Comparison of ENCODE assay signal across 8 cellular contexts in genomic region chr9:137459601-137460362, GRCh38. TPM values are rescaled to one million over a fixed set of nuclear protein-coding genes. Genes with fewer than 3 reads are reported as not detected.
DNase-seq lines count a peak whose midpoint lies in the region; ATAC-seq and TF ChIP-seq lines count a peak whose summit lies in the region.

No MANE protein-coding gene starts in this region.

- H3K36me3 Mint-ChIP-seq in activated B cell treated with CpG ODN at 0.5 μM for 24 hours (ENCODE audit: low read depth) (peaks cover 7% of the 10 kb centered on the region), glutamatergic neuron (ENCODE audit: unreplicated experiment) (no peaks in the 10 kb centered on the region)

- H3K9me3 Mint-ChIP-seq in activated B cell treated with CpG ODN at 0.5 μM for 24 hours: no peaks in the 10 kb centered on the region
- H3K9me3 Mint-ChIP-seq in glutamatergic neuron (ENCODE audit: unreplicated experiment): peaks cover 1% of the 10 kb centered on the region

- peak overlapping the region; percentile 46 for H3K27ac Mint-ChIP-seq in activated B cell treated with CpG ODN at 0.5 μM for 24 hours
- H3K27ac Mint-ChIP-seq in glutamatergic neuron (ENCODE audit: unreplicated experiment): no peak overlapping the region

- DNase-seq in GM12865 (ENCODE audit: low read depth) (no peak), activated B cell treated with CpG ODN at 0.5 μM for 24 hours (peak; percentile 17), glutamatergic neuron (peak; percentile 21), gastrocnemius medialis (peak in 1 of 2 donors; percentile 13), amygdala (lab: John Stamatoyannopoulos, UW) (no peak), GM19240 (ENCODE audit: insufficient read length, low spot score) (no peak), NCI-H1417 treated with DMSO at 0.1 percent for 48 hours (lab: John Stamatoyannopoulos, UW) (no peak)

- H3K27me3 Mint-ChIP-seq in activated B cell treated with CpG ODN at 0.5 μM for 24 hours: no peaks in the 10 kb centered on the region
- no peaks in the 10 kb centered on the region for H3K27me3 Mint-ChIP-seq in glutamatergic neuron (ENCODE audit: unreplicated experiment)

- ATAC-seq in activated B cell treated with CpG ODN at 0.5 μM for 24 hours (ENCODE audit: low read depth): no peak
- peak in 1 of 2 donors; percentile 23 for ATAC-seq in gastrocnemius medialis
- no peak for ATAC-seq in GM21723 (IDR thresholded peaks at IDR 0.05; ENCODE audit: unreplicated experiment)

- no peaks in the 10 kb centered on the region for H3K27me3 ChIP-seq in gastrocnemius medialis

- CTCF ChIA-PET in activated B cell treated with CpG ODN at 0.5 μM for 24 hours (lab: Charles Lee): interaction anchor here (1.0 kb wide), 1 partner anchor 75 kb away, joined by 3 read pairs; no protein-coding TSS in a partner anchor

- in situ Hi-C loops in gastrocnemius medialis (cut with MboI; ENCODE audit: low sequenced_read_pairs in 4 of 4): no loop called here

- TF ChIP-seq POLR2A in gastrocnemius medialis (IDR thresholded peaks at IDR 0.05): no peak

- POLR2A ChIA-PET in activated B cell treated with CpG ODN at 0.5 μM for 24 hours (lab: Charles Lee): interaction anchor here (1.0 to 1.3 kb wide), 2 partner anchors 13 to 37 kb away, joined by 4 to 9 read pairs; partner anchors contain the start of genes EXD3 and NOXA1

- TF ChIP-seq CTCF in GM12865 (IDR thresholded peaks at IDR 0.05; ENCODE audit: insufficient read depth, low read depth, low read length, missing control alignments): no peak
- TF ChIP-seq CTCF in activated B cell treated with CpG ODN at 0.5 μM for 24 hours (IDR thresholded peaks at IDR 0.05): no peak
- no peak for TF ChIP-seq CTCF in glutamatergic neuron (IDR thresholded peaks at IDR 0.05; ENCODE audit: partially characterized antibody, unreplicated experiment)
- TF ChIP-seq CTCF in gastrocnemius medialis (IDR thresholded peaks at IDR 0.05 in 4 of 5, conservative IDR thresholded peaks at IDR 0.05 in 1 of 5): no peak

- H3K4me1 ChIP-seq in gastrocnemius medialis: peaks cover 10 to 11% of the 10 kb centered on the region in 2 donors

- intact Hi-C loops in activated B cell treated with CpG ODN at 0.5 μM for 24 hours (cut with micrococcal nuclease): loop anchor here (2.0 kb wide), 2 partner anchors 145 to 669 kb away; partner anchors contain the start of genes ARRDC1 and TMEM141
- intact Hi-C loops in gastrocnemius medialis (cut with DNase I; ENCODE audit: low total_unique reads): loop anchor here (1.0 kb wide), 1 partner anchor 36 kb away; the partner anchor contains the start of genes EXD3 and NOXA1

- peak overlapping the region; percentile 73 for H3K4me3 Mint-ChIP-seq in activated B cell treated with CpG ODN at 0.5 μM for 24 hours
- peak overlapping the region; percentile 49 for H3K4me3 Mint-ChIP-seq in glutamatergic neuron (ENCODE audit: unreplicated experiment)

- H3K27ac ChIP-seq in gastrocnemius medialis: peak overlapping the region; percentile 30 to 72 (median 66)

- H3K4me3 ChIP-seq in GM12865 (ENCODE audit: low read depth, low read length): peak overlapping the region; percentile 49
- peak overlapping the region; percentile 40 to 61 (median 50) for H3K4me3 ChIP-seq in gastrocnemius medialis

- peaks cover 19% of the 10 kb centered on the region for H3K4me1 Mint-ChIP-seq in activated B cell treated with CpG ODN at 0.5 μM for 24 hours
- H3K4me1 Mint-ChIP-seq in glutamatergic neuron (ENCODE audit: low read depth, unreplicated experiment): peaks cover 4% of the 10 kb centered on the region

- H3K36me3 ChIP-seq in gastrocnemius medialis: peaks cover 0 to 17% of the 10 kb centered on the region in 2 donors

- no peaks in the 10 kb centered on the region for H3K9me3 ChIP-seq in gastrocnemius medialis

RNA-seq across cellular contexts. Expression of gene NSMF, which starts 0.6 kb away (rescaled TPM):
- total RNA-seq in activated B cell treated with CpG ODN at 0.5 μM for 24 hours (22.5 and 24.7 TPM in 2 replicates), glutamatergic neuron (ENCODE audit: unreplicated experiment) (131 TPM), gastrocnemius medialis (1 to 10 TPM; 4.4 to 8.4 (median 7.1) TPM)

RNA-seq across cellular contexts. Expression of gene ENTPD8, which starts 18.6 kb away (rescaled TPM):
- total RNA-seq in activated B cell treated with CpG ODN at 0.5 μM for 24 hours: not detected in 2 replicates
- 1.0 TPM for total RNA-seq in glutamatergic neuron (ENCODE audit: unreplicated experiment)
- under 1 TPM in 1 of 4 donors, not detected in 3; 0.23 TPM for total RNA-seq in gastrocnemius medialis

RNA-seq across cellular contexts. Expression of gene NOXA1, which starts 36.6 kb away (rescaled TPM):
- total RNA-seq in activated B cell treated with CpG ODN at 0.5 μM for 24 hours: 2.6 and 3.9 TPM in 2 replicates
- 2.6 TPM for total RNA-seq in glutamatergic neuron (ENCODE audit: unreplicated experiment)
- total RNA-seq in gastrocnemius medialis: 1 to 10 TPM in 3 of 4 donors, under 1 TPM in 1; 0.41 to 2.5 (median 1.8) TPM

RNA-seq across cellular contexts. Expression of gene EXD3, which starts 36.8 kb away (rescaled TPM):
- total RNA-seq in activated B cell treated with CpG ODN at 0.5 μM for 24 hours (8.4 and 12.8 TPM in 2 replicates), glutamatergic neuron (ENCODE audit: unreplicated experiment) (24.5 TPM), gastrocnemius medialis (10 to 100 TPM in 1 of 4 donors, 1 to 10 TPM in 3; 4.8 to 12.5 (median 6.4) TPM)

Comparison
In these comparisons a context has a peak if more than half of its experiments do, and no peak if none do; other contexts are left out.
1. DNase-seq: peak in activated B cell treated with CpG ODN at 0.5 μM for 24 hours (single experiment) and glutamatergic neuron (single experiment); none in GM12865 (single experiment), amygdala (0 of 56), GM19240 (single experiment) and NCI-H1417 treated with DMSO at 0.1 percent for 48 hours (single experiment).